8 cellular contexts compared by ENCODE assay signal in genomic region chr18:24270937-24271380, GRCh38.
DNase-seq lines count a peak whose midpoint lies in the region; ATAC-seq and TF ChIP-seq lines count a peak whose summit lies in the region.

No MANE protein-coding gene starts in this region.

- peaks cover 5 to 40% (median 15%) of the 10 kb centered on the region in 10 experiments; a peak in 17 of 20 replicates for H3K4me1 ChIP-seq in BLaER1 treated with 17β-estradiol and CSF1 and Interleukin-3, amounts not matched to agents 10 nM and 100 nM
- H3K4me1 ChIP-seq in muscle layer of colon (ENCODE audit: insufficient read depth, low read length) = peaks cover 28% of the 10 kb centered on the region

- H3K27me3 Mint-ChIP-seq in T-helper 2 cell treated with Interferon-gamma antibody and Interleukin-4, amounts not matched to agents 5 μg/mL and 100 μg/mL, for 36 hours (ENCODE audit: low read depth) = peaks cover 68% of the 10 kb centered on the region

- no peak overlapping the region for H3K4me3 Mint-ChIP-seq in T-helper 2 cell treated with Interferon-gamma antibody and Interleukin-4, amounts not matched to agents 5 μg/mL and 100 μg/mL, for 36 hours

- H4K20me1 ChIP-seq in BLaER1 treated with 17β-estradiol and CSF1 and Interleukin-3, amounts not matched to agents 10 nM and 100 nM = peaks cover 0 to 28% (median 16%) of the 10 kb centered on the region in 11 experiments; a peak in 16 of 22 replicates

- no peaks in the 10 kb centered on the region; a peak in 1 of 22 replicates for H3K36me3 ChIP-seq in BLaER1 treated with 17β-estradiol and CSF1 and Interleukin-3, amounts not matched to agents 10 nM and 100 nM
- no peaks in the 10 kb centered on the region for H3K36me3 ChIP-seq in muscle layer of colon (ENCODE audit: insufficient read depth, low read length)

- no peak for ATAC-seq in HG03139 (IDR thresholded peaks at IDR 0.05; ENCODE audit: unreplicated experiment)

- H3K27ac ChIP-seq in BLaER1 treated with 17β-estradiol and CSF1 and Interleukin-3, amounts not matched to agents 10 nM and 100 nM = no peak overlapping the region
- H3K27ac ChIP-seq in muscle layer of colon (ENCODE audit: low read depth, low read length) = peak overlapping the region; percentile 87

- H3K9ac ChIP-seq in BLaER1 treated with 17β-estradiol and CSF1 and Interleukin-3, amounts not matched to agents 10 nM and 100 nM = peak overlapping the region in 2 of 11 experiments; percentile 67 to 72; a peak in 2 of 22 replicates
- peak overlapping the region; percentile 25 for H3K9ac ChIP-seq in muscle layer of colon (ENCODE audit: low read length)

- peaks cover 0 to 4% (median 0%) of the 10 kb centered on the region in 11 experiments; a peak in 2 of 22 replicates for H3K9me3 ChIP-seq in BLaER1 treated with 17β-estradiol and CSF1 and Interleukin-3, amounts not matched to agents 10 nM and 100 nM (replicated peaks in 1 of 11)
- H3K9me3 ChIP-seq in muscle layer of colon (ENCODE audit: low read length) = no peaks in the 10 kb centered on the region

- peak overlapping the region; percentile 86 to 98 (median 94) for H3K4me2 ChIP-seq in BLaER1 treated with 17β-estradiol and CSF1 and Interleukin-3, amounts not matched to agents 10 nM and 100 nM

- DNase-seq in NCI-H69 (lab: John Stamatoyannopoulos, UW) = peak; percentile 57
- DNase-seq in epithelial cell of esophagus (ENCODE audit: low read depth) = peak; percentile 50
- no peak for DNase-seq in iPS-NIHi7 (ENCODE audit: extremely low spot score)
- DNase-seq in T-helper 2 cell treated with Interferon-gamma antibody and Interleukin-4, amounts not matched to agents 5 μg/mL and 100 μg/mL, for 36 hours (ENCODE audit: low spot score) = no peak
- no peak for DNase-seq in OCI-M2 (lab: John Stamatoyannopoulos, UW; ENCODE audit: unreplicated experiment)

- peak overlapping the region in 9 of 10 experiments; percentile 60 to 76 (median 67); a peak in 14 of 20 replicates for H3K4me3 ChIP-seq in BLaER1 treated with 17β-estradiol and CSF1 and Interleukin-3, amounts not matched to agents 10 nM and 100 nM
- H3K4me3 ChIP-seq in epithelial cell of esophagus (ENCODE audit: low read length) (peak overlapping the region; percentile 64), muscle layer of colon (ENCODE audit: low read depth in 1 of 2, low read length in 2 of 2) (peak overlapping the region; percentile 23 to 92)

- H3K36me3 Mint-ChIP-seq in T-helper 2 cell treated with Interferon-gamma antibody and Interleukin-4, amounts not matched to agents 5 μg/mL and 100 μg/mL, for 36 hours (ENCODE audit: low read depth) = no peaks in the 10 kb centered on the region

- TF ChIP-seq CTCF in epithelial cell of esophagus (IDR thresholded peaks at IDR 0.05; ENCODE audit: insufficient read depth, low read depth, low read length, missing control alignments) = no peak

- H3K27me3 ChIP-seq in BLaER1 treated with 17β-estradiol and CSF1 and Interleukin-3, amounts not matched to agents 10 nM and 100 nM = peaks cover 30 to 39% (median 34%) of the 10 kb centered on the region in 11 experiments
- H3K27me3 ChIP-seq in muscle layer of colon (ENCODE audit: control insufficient read depth in 1 of 2, insufficient read depth in 2 of 2, low read length in 2 of 2) = no peaks in the 10 kb centered on the region

- peaks cover 2% of the 10 kb centered on the region for H3K4me1 Mint-ChIP-seq in T-helper 2 cell treated with Interferon-gamma antibody and Interleukin-4, amounts not matched to agents 5 μg/mL and 100 μg/mL, for 36 hours (ENCODE audit: low read depth)

- no peaks in the 10 kb centered on the region for H3K9me3 Mint-ChIP-seq in T-helper 2 cell treated with Interferon-gamma antibody and Interleukin-4, amounts not matched to agents 5 μg/mL and 100 μg/mL, for 36 hours

- no peak overlapping the region for H3K27ac Mint-ChIP-seq in T-helper 2 cell treated with Interferon-gamma antibody and Interleukin-4, amounts not matched to agents 5 μg/mL and 100 μg/mL, for 36 hours

Comparison
In these comparisons a context has a peak if more than half of its experiments do, and no peak if none do; other contexts are left out.
1. DNase-seq: peak in NCI-H69 (single experiment) and epithelial cell of esophagus (single experiment); none in iPS-NIHi7 (single experiment), T-helper 2 cell treated with Interferon-gamma antibody and Interleukin-4, amounts not matched to agents 5 μg/mL and 100 μg/mL, for 36 hours (single experiment) and OCI-M2 (single experiment).
2. Peak in every context shown above with its lines, with median percentiles within 50 percentile points of each other: H3K4me3 ChIP-seq.